Comparison of ENCODE assay signal across 11 cellular contexts in genomic region chr18:23629444-23629946, GRCh38. TPM values are rescaled to one million over a fixed set of nuclear protein-coding genes. Genes with fewer than 3 reads are reported as not detected.
DNase-seq lines count a peak whose midpoint lies in the region; ATAC-seq and TF ChIP-seq lines count a peak whose summit lies in the region.
"Had no signal": no experiment of that assay in that cellular context is flagged by ENCODE, and none has a peak within 500 bp of the region (broad histone marks: within the 10 kb centered on the region; RNA-seq: fewer than 3 reads in every experiment).

No MANE protein-coding gene starts in this region.

- H3K4me2 ChIP-seq in GM23338 = no peak overlapping the region

- no peaks in the 10 kb centered on the region for H3K36me3 ChIP-seq in Peyer's patch
- no peaks in the 10 kb centered on the region for H3K36me3 ChIP-seq in right atrium auricular region
- no peaks in the 10 kb centered on the region for H3K36me3 ChIP-seq in GM23338 (ENCODE audit: insufficient read depth)

- DNase-seq in Peyer's patch = peak in 2 of 3 donors; percentile 70 to 77
- DNase-seq in right atrium auricular region (ENCODE audit: low spot score) = no peak
- no peak for DNase-seq in ecto neural progenitor cell (ENCODE audit: low spot score)
- DNase-seq in SW 1271 (lab: John Stamatoyannopoulos, UW) = no peak
- no peak for DNase-seq in GM23338 (ENCODE audit: low spot score)
- DNase-seq: CD4-positive, CD25-positive, alpha-beta regulatory T cell; naive B cell; RPMI8226 had no signal

- H3K27me3 ChIP-seq in Peyer's patch (no peaks in the 10 kb centered on the region), right atrium auricular region (no peaks in the 10 kb centered on the region), GM23338 (ENCODE audit: insufficient read depth) (no peaks in the 10 kb centered on the region)

- no peak overlapping the region for H3K4me3 Mint-ChIP-seq in GM23338
- H3K4me3 Mint-ChIP-seq: CD4-positive, CD25-positive, alpha-beta regulatory T cell; naive B cell had no signal

- H3K4me3 ChIP-seq in Peyer's patch = no peak overlapping the region
- H3K4me3 ChIP-seq in right atrium auricular region = no peak overlapping the region
- no peak overlapping the region for H3K4me3 ChIP-seq in GM23338

- TF ChIP-seq CTCF in C4-2B (conservative IDR thresholded peaks at IDR 0.05) = no peak
- TF ChIP-seq CTCF in Peyer's patch (IDR thresholded peaks at IDR 0.05) = peak in 3 of 6 experiments; percentile 33 to 46 (median 38)
- TF ChIP-seq CTCF in right atrium auricular region (IDR thresholded peaks at IDR 0.05) = no peak
- no peak for TF ChIP-seq CTCF in GM23338 (conservative IDR thresholded peaks at IDR 0.05; ENCODE audit: low read depth in 2 of 2)

- no peak overlapping the region for H2AFZ ChIP-seq in GM23338

- H3K27ac Mint-ChIP-seq in GM23338 = no peak overlapping the region
- H3K27ac Mint-ChIP-seq: CD4-positive, CD25-positive, alpha-beta regulatory T cell; naive B cell had no signal

- no peaks in the 10 kb centered on the region for H3K36me3 Mint-ChIP-seq in GM23338 (ENCODE audit: low read depth)
- H3K36me3 Mint-ChIP-seq: CD4-positive, CD25-positive, alpha-beta regulatory T cell; naive B cell had no signal

- TF ChIP-seq POLR2A in Peyer's patch (IDR thresholded peaks at IDR 0.05) = no peak

- peak overlapping the region; percentile 91 for H3K27ac ChIP-seq in C4-2B
- peak overlapping the region in 2 of 4 donors; percentile 58 to 71 for H3K27ac ChIP-seq in Peyer's patch
- no peak overlapping the region for H3K27ac ChIP-seq in right atrium auricular region
- H3K27ac ChIP-seq in GM23338 (ENCODE audit: low read depth) = no peak overlapping the region

- H3K9me3 ChIP-seq in Peyer's patch (no peaks in the 10 kb centered on the region), right atrium auricular region (no peaks in the 10 kb centered on the region)

- H4K20me1 ChIP-seq in GM23338 (replicated peaks; ENCODE audit: insufficient read depth) = no peaks in the 10 kb centered on the region; the same call in 1 of the 2 replicates

- no peaks in the 10 kb centered on the region for H3F3A ChIP-seq in GM23338 (replicated peaks; ENCODE audit: low read depth)

- ATAC-seq in GM19351 (IDR thresholded peaks at IDR 0.05; ENCODE audit: unreplicated experiment) = peak; percentile 77
- peak; percentile 95 for ATAC-seq in HG03175 (IDR thresholded peaks at IDR 0.05; ENCODE audit: unreplicated experiment)
- ATAC-seq in GM23338 = no peak

- H3K9me2 ChIP-seq in GM23338 (ENCODE audit: insufficient read depth) = no peaks in the 10 kb centered on the region

- H3K4me1 Mint-ChIP-seq in GM23338 = peaks cover 4% of the 10 kb centered on the region; the same call in 1 of the 3 replicates
- H3K4me1 Mint-ChIP-seq: naive B cell had no signal

- H3K4me1 ChIP-seq in Peyer's patch (peaks cover 0 to 34% (median 0%) of the 10 kb centered on the region in 4 donors), right atrium auricular region (no peaks in the 10 kb centered on the region), GM23338 (ENCODE audit: insufficient read depth) (no peaks in the 10 kb centered on the region)

- no peaks in the 10 kb centered on the region for H3K79me2 ChIP-seq in GM23338 (replicated peaks; ENCODE audit: insufficient read depth)

- H3K27me3 Mint-ChIP-seq in GM23338 (ENCODE audit: insufficient read depth, low read depth, poor library complexity) = peaks cover 5% of the 10 kb centered on the region

- no peaks in the 10 kb centered on the region for H3K9me3 Mint-ChIP-seq in GM23338
- H3K9me3 Mint-ChIP-seq: CD4-positive, CD25-positive, alpha-beta regulatory T cell; naive B cell had no signal

TF ChIP-seq in GM23338, 12 proteins besides CTCF, POLR2A, EP300 and RAD21 (continues in another document):
- no peak for TF ChIP-seq ETS1 (IDR thresholded peaks at IDR 0.05)
- TF ChIP-seq ZNF462 (CRISPR knock-in tag; IDR thresholded peaks at IDR 0.05) = no peak
- no peak for TF ChIP-seq STAT1 (IDR thresholded peaks at IDR 0.05; ENCODE audit: unreplicated experiment)

RNA-seq across cellular contexts. Expression of gene ANKRD29, which starts 33.2 kb away (rescaled TPM):
- total RNA-seq in Peyer's patch (10 to 100 TPM in 1 of 4 donors, 1 to 10 TPM in 3; 4.0 to 18.2 (median 8.1) TPM), right atrium auricular region (1 to 10 TPM; 2.2 to 3.5 TPM)
- total RNA-seq in GM23338 (2014; rRNA removed; shearing (Covaris generic)) = 6.6 and 16.9 TPM in 2 replicates
- polyA plus RNA-seq in GM23338 (2016; fragmentation: Nextera tagmentation; extraction: Ambion mirVana) = 36.6 and 38.2 TPM in 2 replicates
- total RNA-seq: CD4-positive, CD25-positive, alpha-beta regulatory T cell had no signal

RNA-seq across cellular contexts. Expression of gene NPC1, which starts 43.2 kb away (rescaled TPM):
- 10 to 100 TPM; 62.7 to 80.1 (median 71.3) TPM for total RNA-seq in Peyer's patch
- 10 to 100 TPM; 16.2 to 26.4 TPM for total RNA-seq in right atrium auricular region
- 41.7 and 45.1 TPM in 2 replicates for total RNA-seq in GM23338 (2014; rRNA removed; shearing (Covaris generic))
- 18.3 and 18.4 TPM in 2 replicates for polyA plus RNA-seq in GM23338 (2016; fragmentation: Nextera tagmentation; extraction: Ambion mirVana)

RNA-seq across cellular contexts. Expression of gene LAMA3, which starts 59.8 kb away (rescaled TPM):
- total RNA-seq in Peyer's patch = 10 to 100 TPM; 14.9 to 81.4 (median 69.3) TPM
- 1 to 10 TPM; 5.0 to 6.4 TPM for total RNA-seq in right atrium auricular region
- total RNA-seq in GM23338 (2014; rRNA removed; shearing (Covaris generic)) = 2.6 and 4.9 TPM in 2 replicates
- polyA plus RNA-seq in GM23338 (2016; fragmentation: Nextera tagmentation; extraction: Ambion mirVana) = 3.3 and 3.9 TPM in 2 replicates
- total RNA-seq: CD4-positive, CD25-positive, alpha-beta regulatory T cell had no signal

Comparison
In these comparisons a context has a peak if more than half of its experiments do, and no peak if none do; other contexts are left out.
1. DNase-seq: peak in Peyer's patch (2 of 3); none in right atrium auricular region (single experiment), ecto neural progenitor cell (single experiment), SW 1271 (0 of 2) and GM23338 (single experiment).